ENCODE assay signal across 8 cellular contexts in the genomic region with DNA sequence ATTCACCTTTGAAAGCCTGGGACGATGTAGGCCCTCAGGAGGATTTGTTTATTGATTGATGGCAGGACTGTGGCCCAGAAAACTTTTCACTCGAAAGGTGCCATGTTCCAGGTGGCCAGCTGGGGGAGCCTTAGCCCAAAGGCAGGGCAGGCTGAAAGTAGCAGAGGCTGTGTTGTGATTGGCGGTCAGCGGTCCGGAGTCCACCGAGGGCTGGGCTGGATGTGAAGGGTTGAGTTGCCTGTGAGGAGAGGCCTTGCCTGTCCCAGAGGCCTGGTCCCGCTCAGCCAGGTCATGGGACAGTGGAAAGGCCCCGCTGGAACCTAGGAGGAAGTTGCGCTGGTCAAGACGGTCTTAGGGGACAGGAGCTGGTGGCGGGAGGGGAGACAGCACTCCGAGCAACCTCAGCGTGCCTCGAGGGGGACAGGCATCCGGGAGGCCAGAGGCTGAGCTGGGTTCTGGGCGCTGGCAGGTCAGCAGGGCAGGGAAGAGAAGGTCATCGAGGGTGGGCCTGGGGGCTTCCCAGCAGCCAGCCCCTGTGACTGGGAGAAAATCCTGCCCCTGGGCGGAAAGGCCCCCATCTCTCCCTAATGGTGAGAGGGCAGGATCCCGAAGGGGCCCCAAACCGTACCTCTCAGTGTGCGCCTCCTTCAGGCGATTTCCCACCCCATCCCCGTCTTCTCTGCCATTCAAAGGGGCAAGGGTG. TPM values are rescaled to one million over a fixed set of nuclear protein-coding genes. Genes with fewer than 3 reads are reported as not detected.
DNase-seq lines count a peak whose midpoint lies in the region; ATAC-seq, FAIRE-seq and TF ChIP-seq lines count a peak whose summit lies in the region.

No MANE protein-coding gene starts in this region.

- H3K36me3 ChIP-seq in BE2C: no peaks in the 10 kb centered on the region
- no peaks in the 10 kb centered on the region for H3K36me3 ChIP-seq in RWPE2 (ENCODE audit: low read depth)
- no peaks in the 10 kb centered on the region for H3K36me3 ChIP-seq in kidney (ENCODE audit: control insufficient read depth in 1 of 2, insufficient read depth in 2 of 2, low read length in 2 of 2)

- no peak overlapping the region for H3K9ac ChIP-seq in kidney (ENCODE audit: low read length in 2 of 2)

- FAIRE-seq in kidney (lab: Jason Lieb, UNC): no peak

- H3K27ac ChIP-seq in RWPE2 (ENCODE audit: poor library complexity, severe bottlenecking) (no peak overlapping the region), kidney (ENCODE audit: low read depth in 2 of 2, low read length in 2 of 2) (no peak overlapping the region)

- peaks cover 30% of the 10 kb centered on the region for H3K4me1 Mint-ChIP-seq in activated naive CD8-positive, alpha-beta T cell treated with anti-CD3 and anti-CD28 coated beads, Interleukin-2, amount 10 ng/mL, durations not matched to agents 7 days and 5 days

- H3K27me3 Mint-ChIP-seq in activated naive CD8-positive, alpha-beta T cell treated with anti-CD3 and anti-CD28 coated beads, Interleukin-2, amount 10 ng/mL, durations not matched to agents 7 days and 5 days: no peaks in the 10 kb centered on the region

- peaks cover 11% of the 10 kb centered on the region for H3K36me3 Mint-ChIP-seq in activated naive CD8-positive, alpha-beta T cell treated with anti-CD3 and anti-CD28 coated beads, Interleukin-2, amount 10 ng/mL, durations not matched to agents 7 days and 5 days

- H3K4me3 ChIP-seq in BE2C (ENCODE audit: low read depth, low read length) (no peak overlapping the region), RWPE2 (ENCODE audit: severe bottlenecking) (no peak overlapping the region), kidney (ENCODE audit: low read length in 2 of 2) (no peak overlapping the region)

- ATAC-seq in GM18511 (IDR thresholded peaks at IDR 0.05; ENCODE audit: unreplicated experiment) (peak; percentile 83), HG03280 (IDR thresholded peaks at IDR 0.05; ENCODE audit: unreplicated experiment) (peak; percentile 89), RWPE2 (ENCODE audit: low read depth) (peak; percentile 81)
- ATAC-seq in activated naive CD8-positive, alpha-beta T cell treated with anti-CD3 and anti-CD28 coated beads, Interleukin-2, amount 10 ng/mL, durations not matched to agents 7 days and 5 days (ENCODE audit: low read depth): peak; percentile 71

- DNase-seq in BE2C (peak; percentile 65), RWPE2 (ENCODE audit: low spot score) (no peak), kidney (no peak), NCI-H2029 treated with DMSO at 0.1 percent for 48 hours (lab: John Stamatoyannopoulos, UW) (no peak)
- peak; percentile 71 for DNase-seq in activated naive CD8-positive, alpha-beta T cell treated with anti-CD3 and anti-CD28 coated beads, Interleukin-2, amount 10 ng/mL, durations not matched to agents 7 days and 5 days
- DNase-seq in stimulated activated CD8-positive, alpha-beta memory T cell treated with anti-CD3 and anti-CD28 coated beads, Interleukin-7, amount 100 ng/mL, for 4 hours (ENCODE audit: low read depth in 2 of 2): peak; percentile 7 to 23

- H3K27me3 ChIP-seq in BE2C: 0 out of 2 replicates have a peak, but pooled peaks cover 2% of the 10 kb centered on the region
- no peaks in the 10 kb centered on the region for H3K27me3 ChIP-seq in RWPE2 (ENCODE audit: insufficient read depth, poor library complexity, severe bottlenecking)

- peak overlapping the region; percentile 87 for H3K27ac Mint-ChIP-seq in activated naive CD8-positive, alpha-beta T cell treated with anti-CD3 and anti-CD28 coated beads, Interleukin-2, amount 10 ng/mL, durations not matched to agents 7 days and 5 days

- no peaks in the 10 kb centered on the region for H3K9me3 ChIP-seq in BE2C
- H3K9me3 ChIP-seq in RWPE2 (ENCODE audit: severe bottlenecking): no peaks in the 10 kb centered on the region
- no peaks in the 10 kb centered on the region for H3K9me3 ChIP-seq in kidney (ENCODE audit: control insufficient read depth in 1 of 2, low read length in 2 of 2)

- POLR2A ChIA-PET in activated naive CD8-positive, alpha-beta T cell treated with anti-CD3 and anti-CD28 coated beads, Interleukin-2, amount 10 ng/mL, durations not matched to agents 7 days and 5 days (lab: Charles Lee): interaction anchor here (1.1 to 1.5 kb wide), 4 partner anchors 39 to 211 kb away, joined by 3 to 4 read pairs (median 4); partner anchors contain the start of genes GZMB and SDR39U1

- H3K4me1 ChIP-seq in BE2C (no peaks in the 10 kb centered on the region), RWPE2 (ENCODE audit: insufficient read depth, poor library complexity, severe bottlenecking) (no peaks in the 10 kb centered on the region), kidney (ENCODE audit: control insufficient read depth in 1 of 2, insufficient read depth in 1 of 2, low read depth in 1 of 2, low read length in 2 of 2) (no peaks in the 10 kb centered on the region)

- H3K4me3 Mint-ChIP-seq in activated naive CD8-positive, alpha-beta T cell treated with anti-CD3 and anti-CD28 coated beads, Interleukin-2, amount 10 ng/mL, durations not matched to agents 7 days and 5 days: peak overlapping the region; percentile 79

- intact Hi-C loops in kidney (cut with DNase I): no loop called here

- peaks cover 6% of the 10 kb centered on the region for H3K9me3 Mint-ChIP-seq in activated naive CD8-positive, alpha-beta T cell treated with anti-CD3 and anti-CD28 coated beads, Interleukin-2, amount 10 ng/mL, durations not matched to agents 7 days and 5 days

- TF ChIP-seq CTCF in BE2C (IDR thresholded peaks at IDR 0.05; ENCODE audit: low read depth, low read length): peak; percentile 82
- TF ChIP-seq CTCF in RWPE2 (IDR thresholded peaks at IDR 0.05; ENCODE audit: poor library complexity, severe bottlenecking): peak; percentile 90
- TF ChIP-seq CTCF in kidney (IDR thresholded peaks at IDR 0.05; ENCODE audit: borderline replicate concordance, extremely low read depth, insufficient read depth): peak; percentile 54

RNA-seq across cellular contexts. Expression of gene CMA1, which starts 26.3 kb away (rescaled TPM):
- not detected for polyA plus RNA-seq in BE2C (2012; ENCODE audit: insufficient read depth, insufficient read length, low read depth)
- under 1 TPM; 0.33 to 0.51 TPM for total RNA-seq in activated naive CD8-positive, alpha-beta T cell treated with anti-CD3 and anti-CD28 coated beads, Interleukin-2, amount 10 ng/mL, durations not matched to agents 7 days and 5 days
- 2.1 TPM for total RNA-seq in kidney
- not detected for polyA plus RNA-seq in kidney (ENCODE audit: insufficient read depth, low read depth, low replicate concordance)

RNA-seq across cellular contexts. Expression of gene SDR39U1, which starts 39.2 kb away (rescaled TPM):
- polyA plus RNA-seq in BE2C (2012; ENCODE audit: insufficient read depth, insufficient read length, low read depth): 157 TPM
- 10 to 100 TPM; 75.7 to 79.5 TPM for total RNA-seq in activated naive CD8-positive, alpha-beta T cell treated with anti-CD3 and anti-CD28 coated beads, Interleukin-2, amount 10 ng/mL, durations not matched to agents 7 days and 5 days
- total RNA-seq in kidney: 62.3 TPM
- polyA plus RNA-seq in kidney (ENCODE audit: insufficient read depth, low read depth, low replicate concordance): 97.8 TPM

RNA-seq across cellular contexts. Expression of gene KHNYN, which starts 52.0 kb away (rescaled TPM):
- 26.1 TPM for polyA plus RNA-seq in BE2C (2012; ENCODE audit: insufficient read depth, insufficient read length, low read depth)
- total RNA-seq in activated naive CD8-positive, alpha-beta T cell treated with anti-CD3 and anti-CD28 coated beads, Interleukin-2, amount 10 ng/mL, durations not matched to agents 7 days and 5 days: 100 to 1,000 TPM; 104 to 105 TPM
- total RNA-seq in kidney: 53.9 TPM
- 9.7 TPM for polyA plus RNA-seq in kidney (ENCODE audit: insufficient read depth, low read depth, low replicate concordance)

RNA-seq across cellular contexts. Expression of gene CBLN3, which starts 52.3 kb away (rescaled TPM):
- 0.62 TPM for polyA plus RNA-seq in BE2C (2012; ENCODE audit: insufficient read depth, insufficient read length, low read depth)
- 1 to 10 TPM; 3.2 to 3.8 TPM for total RNA-seq in activated naive CD8-positive, alpha-beta T cell treated with anti-CD3 and anti-CD28 coated beads, Interleukin-2, amount 10 ng/mL, durations not matched to agents 7 days and 5 days
- 1.3 TPM for total RNA-seq in kidney
- 2.6 TPM for polyA plus RNA-seq in kidney (ENCODE audit: insufficient read depth, low read depth, low replicate concordance)

Comparison
In these comparisons a context has a peak if more than half of its experiments do, and no peak if none do; other contexts are left out.
1. DNase-seq: peak in BE2C (single experiment), activated naive CD8-positive, alpha-beta T cell treated with anti-CD3 and anti-CD28 coated beads, Interleukin-2, amount 10 ng/mL, durations not matched to agents 7 days and 5 days (single experiment) and stimulated activated CD8-positive, alpha-beta memory T cell treated with anti-CD3 and anti-CD28 coated beads, Interleukin-7, amount 100 ng/mL, for 4 hours (2 of 2); none in RWPE2 (single experiment), kidney (single experiment) and NCI-H2029 treated with DMSO at 0.1 percent for 48 hours (single experiment).
2. Peak in every context shown above with its lines, with median percentiles within 50 percentile points of each other: CTCF ChIP-seq and ATAC-seq.